16 cellular contexts compared by ENCODE assay signal in the genomic region with DNA sequence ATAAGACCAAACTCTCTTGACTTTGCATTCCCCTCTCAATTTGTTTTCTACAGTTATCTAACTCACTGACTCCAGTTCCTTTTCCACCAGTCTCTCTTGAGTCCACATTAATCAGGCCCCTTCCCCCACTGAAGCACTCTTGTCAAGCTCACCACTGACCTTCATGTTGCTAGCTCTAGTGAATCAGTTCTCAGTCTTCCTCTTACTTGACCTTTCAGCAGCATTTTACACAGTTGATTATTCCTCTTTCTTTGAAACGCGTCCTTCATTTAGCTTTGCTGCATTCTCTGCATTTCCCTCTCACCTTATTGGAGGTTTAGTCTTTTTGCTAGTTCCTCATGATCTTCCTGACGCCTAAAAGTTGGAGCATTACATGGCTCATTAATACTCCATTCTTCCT. TPM values are rescaled to one million over a fixed set of nuclear protein-coding genes. Genes with fewer than 3 reads are reported as not detected.
DNase-seq lines count a peak whose midpoint lies in the region; ATAC-seq and TF ChIP-seq lines count a peak whose summit lies in the region.
"Had no signal": no experiment of that assay in that cellular context is flagged by ENCODE, and none has a peak within 500 bp of the region (broad histone marks: within the 10 kb centered on the region; RNA-seq: fewer than 3 reads in every experiment).

No MANE protein-coding gene starts in this region.

- CTCF ChIA-PET in MCF 10A (lab: Yijun Ruan, JAX) = interaction anchor here (1.0 to 1.5 kb wide), 2 partner anchors 55 to 68 kb away, joined by 3 to 7 read pairs; no protein-coding TSS in a partner anchor

- DNase-seq in GM23338 (ENCODE audit: low spot score) = no peak
- DNase-seq in adrenal gland = peak; percentile 31 to 74 (median 64)
- peak; percentile 33 for DNase-seq in kidney tubule cell (ENCODE audit: low spot score)
- DNase-seq in sigmoid colon = no peak
- no peak for DNase-seq in ACHN
- DNase-seq in MCF 10A (ENCODE audit: unreplicated experiment) = no peak
- DNase-seq: BE2C; CD8-positive, alpha-beta T cell; GOT3; Karpas-422; MV-4-11; NCI-H1417 treated with DMSO at 0.1 percent for 48 hours; NCI-H2029; NCI-H510A; SIG-M5 had no signal

- H2AFZ ChIP-seq in GM23338 = no peak overlapping the region

- H3K4me1 ChIP-seq in GM23338 (ENCODE audit: insufficient read depth) (peaks cover 24% of the 10 kb centered on the region), adrenal gland (replicated peaks in 1 of 2) (peaks cover 18 to 24% of the 10 kb centered on the region in 2 donors), sigmoid colon (peaks cover 0 to 75% (median 55%) of the 10 kb centered on the region in 4 donors)
- H3K4me1 ChIP-seq: BE2C had no signal

- peaks cover 96% of the 10 kb centered on the region for H3K79me2 ChIP-seq in GM23338 (replicated peaks; ENCODE audit: insufficient read depth)

- H3K4me1 Mint-ChIP-seq in GM23338 = peaks cover 28% of the 10 kb centered on the region
- peaks cover 10% of the 10 kb centered on the region for H3K4me1 Mint-ChIP-seq in MCF 10A (ENCODE audit: insufficient read depth, unreplicated experiment)

- H3K4me3 Mint-ChIP-seq in GM23338 (no peak overlapping the region), MCF 10A (ENCODE audit: unreplicated experiment) (no peak overlapping the region)
- H3K4me3 Mint-ChIP-seq: CD8-positive, alpha-beta T cell had no signal

- H4K20me1 ChIP-seq in GM23338 (replicated peaks; ENCODE audit: insufficient read depth) = no peaks in the 10 kb centered on the region; the same call in 1 of the 2 replicates

- intact Hi-C loops in adrenal gland (cut with DNase I) (no loop called here), sigmoid colon (cut with DNase I) (no loop called here), MCF 10A (cut with micrococcal nuclease) (no loop called here)

- no peak for TF ChIP-seq EP300 in sigmoid colon (IDR thresholded peaks at IDR 0.05)

- H3F3A ChIP-seq in GM23338 (replicated peaks; ENCODE audit: low read depth) = no peaks in the 10 kb centered on the region

- H3K9me3 ChIP-seq in adrenal gland (replicated peaks in 1 of 3) = no peaks in the 10 kb centered on the region
- no peaks in the 10 kb centered on the region for H3K9me3 ChIP-seq in sigmoid colon
- H3K9me3 ChIP-seq: BE2C had no signal

- H3K9me2 ChIP-seq in GM23338 (ENCODE audit: insufficient read depth) = peaks cover 15% of the 10 kb centered on the region

- 45 to 62% (median 53%) methylated on average over 3 of the region's 3 CpGs for WGBS in adrenal gland, 4 donors
- 94 to 96% methylated on average over 3 of the region's 3 CpGs for WGBS in sigmoid colon, 2 donors

- in situ Hi-C loops in ACHN (cut with HindIII; ENCODE audit: low pct_ligation_motif_present, low pct_unique_long_range_greater_than_20kb, low sequenced_read_pairs) = no loop called here

- POLR2A ChIA-PET in MCF 10A (lab: Yijun Ruan, JAX) = interaction anchor here (0.5 to 1.2 kb wide), 3 partner anchors 8 to 51 kb away, joined by 3 read pairs; no protein-coding TSS in a partner anchor

- TF ChIP-seq POLR2A in adrenal gland (IDR thresholded peaks at IDR 0.05) = no peak
- no peak for TF ChIP-seq POLR2A in sigmoid colon (IDR thresholded peaks at IDR 0.05)

- H3K4me2 ChIP-seq in GM23338 = peak overlapping the region; percentile 2; the same call in 1 of the 2 replicates

- H3K36me3 ChIP-seq in GM23338 (ENCODE audit: insufficient read depth) = no peaks in the 10 kb centered on the region
- H3K36me3 ChIP-seq in adrenal gland (replicated peaks in 1 of 2) = no peaks in the 10 kb centered on the region
- no peaks in the 10 kb centered on the region for H3K36me3 ChIP-seq in sigmoid colon
- H3K36me3 ChIP-seq: BE2C had no signal

- H3K36me3 Mint-ChIP-seq in GM23338 (ENCODE audit: low read depth) = no peaks in the 10 kb centered on the region; the same call in 2 of the 3 replicates
- no peaks in the 10 kb centered on the region for H3K36me3 Mint-ChIP-seq in MCF 10A (ENCODE audit: insufficient read depth, unreplicated experiment)
- H3K36me3 Mint-ChIP-seq: CD8-positive, alpha-beta T cell had no signal

- no peak overlapping the region; the same call in 1 of the 2 replicates for H3K27ac Mint-ChIP-seq in GM23338
- H3K27ac Mint-ChIP-seq in MCF 10A (ENCODE audit: low read depth, unreplicated experiment) = no peak overlapping the region
- H3K27ac Mint-ChIP-seq: CD8-positive, alpha-beta T cell had no signal

- H3K9me3 Mint-ChIP-seq in GM23338 (no peaks in the 10 kb centered on the region), MCF 10A (ENCODE audit: unreplicated experiment) (no peaks in the 10 kb centered on the region)
- H3K9me3 Mint-ChIP-seq: CD8-positive, alpha-beta T cell had no signal

- no peak for TF ChIP-seq CTCF in GM23338 (conservative IDR thresholded peaks at IDR 0.05; ENCODE audit: low read depth in 2 of 2)
- TF ChIP-seq CTCF in adrenal gland (IDR thresholded peaks at IDR 0.05) = no peak
- TF ChIP-seq CTCF in sigmoid colon (IDR thresholded peaks at IDR 0.05) = no peak
- TF ChIP-seq CTCF in MCF 10A (IDR thresholded peaks at IDR 0.05; ENCODE audit: unreplicated experiment) = no peak

- ATAC-seq in GM23338 (peak; percentile 48), HG03565 (IDR thresholded peaks at IDR 0.05; ENCODE audit: unreplicated experiment) (no peak)
- ATAC-seq: CD8-positive, alpha-beta T cell had no signal

- H3K27me3 ChIP-seq in GM23338 (ENCODE audit: insufficient read depth) (no peaks in the 10 kb centered on the region), adrenal gland (no peaks in the 10 kb centered on the region), sigmoid colon (no peaks in the 10 kb centered on the region)

- H3K27me3 Mint-ChIP-seq in GM23338 (ENCODE audit: insufficient read depth, low read depth, poor library complexity) (peaks cover 3% of the 10 kb centered on the region), MCF 10A (ENCODE audit: insufficient read depth, unreplicated experiment) (no peaks in the 10 kb centered on the region)

- H3K4me3 ChIP-seq in GM23338 (no peak overlapping the region), adrenal gland (no peak overlapping the region), sigmoid colon (no peak overlapping the region)

- peak overlapping the region; percentile 3; the same call in 1 of the 2 replicates for H3K27ac ChIP-seq in GM23338 (ENCODE audit: low read depth)
- H3K27ac ChIP-seq in adrenal gland = peak overlapping the region in 4 of 5 donors; percentile 29 to 67 (median 57)
- peak overlapping the region; percentile 25 to 64 (median 58) for H3K27ac ChIP-seq in sigmoid colon

- no TSS peak for BruUV-seq in MCF 10A (replicated peaks; lab: Mats Ljungman, UMichigan)

TF ChIP-seq in GM23338, 12 proteins besides CTCF, POLR2A, EP300 and RAD21 (continues in another document):
- TF ChIP-seq JUNB (IDR thresholded peaks at IDR 0.05; ENCODE audit: unreplicated experiment) (no peak), ZNF114 (CRISPR knock-in tag; IDR thresholded peaks at IDR 0.05) (no peak), CREB1 (CRISPR knock-in tag; IDR thresholded peaks at IDR 0.05; ENCODE audit: low read depth) (no peak), EZH2 (IDR thresholded peaks at IDR 0.05; ENCODE audit: low read depth, unreplicated experiment) (no peak), POLR2AphosphoS5 (IDR thresholded peaks at IDR 0.05; ENCODE audit: low read depth) (no peak), NANOG (IDR thresholded peaks at IDR 0.05; ENCODE audit: borderline replicate concordance) (no peak), STAT1 (IDR thresholded peaks at IDR 0.05; ENCODE audit: unreplicated experiment) (no peak)

RNA-seq across cellular contexts. Expression of gene PPP2R3A, which starts 8.3 kb away (rescaled TPM):
- total RNA-seq in GM23338 (2014; rRNA removed; shearing (Covaris generic)) = 15.2 and 15.4 TPM in 2 replicates
- polyA plus RNA-seq in GM23338 (2016; fragmentation: Nextera tagmentation; extraction: Ambion mirVana) (4.5 and 6.4 TPM in 2 replicates), adrenal gland (10 to 100 TPM in 1 of 3 donors, 1 to 10 TPM in 2; 2.1 to 20.6 (median 2.3) TPM), sigmoid colon (1 to 10 TPM; 4.0 to 8.1 (median 6.6) TPM)
- total RNA-seq in adrenal gland (10 to 100 TPM in 5 of 8 donors, 1 to 10 TPM in 3; 8.4 to 15.4 (median 14.3) TPM), sigmoid colon (10 to 100 TPM; 32.9 to 49.0 (median 36.8) TPM), MCF 10A (2022) (7.1 and 7.5 TPM in 2 replicates)

Comparison
In these comparisons a context has a peak if more than half of its experiments do, and no peak if none do; other contexts are left out.
1. DNase-seq: peak in adrenal gland (7 of 7) and kidney tubule cell (single experiment); none in GM23338 (single experiment), sigmoid colon (single experiment), ACHN (single experiment) and MCF 10A (single experiment).
2. H3K27ac ChIP-seq: peak in every context shown above with its lines; median percentile 58 in sigmoid colon; 57 in adrenal gland; 3 in GM23338.